27 cellular contexts compared by ENCODE assay signal in the genomic region with DNA sequence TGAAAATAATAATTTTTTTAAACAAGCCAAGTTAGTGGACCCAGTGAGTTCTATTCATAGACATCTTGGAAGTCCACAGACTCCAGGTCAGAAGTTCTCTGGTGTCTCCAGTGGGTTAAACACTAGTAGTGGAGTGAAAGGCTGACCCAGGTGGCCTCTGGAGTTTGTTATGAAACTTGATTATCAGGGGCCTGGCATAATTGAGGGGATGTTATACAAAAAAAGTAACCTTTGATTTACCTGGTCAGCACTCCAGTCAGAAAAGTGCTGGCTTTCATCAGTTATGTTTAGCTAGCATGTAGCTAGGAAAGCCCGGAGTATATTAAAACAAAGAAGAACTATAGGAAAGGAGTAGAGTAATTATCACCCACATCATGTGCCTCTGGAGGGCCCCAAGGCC.
"Had no signal": no experiment of that assay in that cellular context is flagged by ENCODE, and none has a peak within 500 bp of the region (broad histone marks: within the 10 kb centered on the region; RNA-seq: fewer than 3 reads in every experiment).

No MANE protein-coding gene starts in this region.

- H3K4me1 ChIP-seq: colonic mucosa had no signal

- ATAC-seq: activated CD4-positive, alpha-beta T cell treated with anti-CD3 and anti-CD28 coated beads for 36 hours; activated CD8-positive, alpha-beta memory T cell treated with anti-CD3 and anti-CD28 coated beads, Interleukin-2, amount 10 ng/mL, durations not matched to agents 7 days and 5 days; activated CD8-positive, alpha-beta T cell treated with anti-CD3 and anti-CD28 coated beads, Interleukin-2, amount 10 ng/mL, durations not matched to agents 7 days and 5 days; esophagus mucosa; heart left ventricle had no signal

- H3K4me3 Mint-ChIP-seq: activated CD4-positive, alpha-beta memory T cell treated with anti-CD3 and anti-CD28 coated beads for 36 hours; activated CD4-positive, alpha-beta T cell treated with anti-CD3 and anti-CD28 coated beads for 36 hours; activated CD4-positive, alpha-beta T cell treated with anti-CD3 and anti-CD28 coated beads, Interleukin-2, amount 10 ng/mL, durations not matched to agents 24 days and 14 days; activated CD8-positive, alpha-beta memory T cell treated with anti-CD3 and anti-CD28 coated beads, Interleukin-2, amount 10 ng/mL, durations not matched to agents 7 days and 5 days; activated CD8-positive, alpha-beta T cell treated with anti-CD3 and anti-CD28 coated beads, Interleukin-2, amount 10 ng/mL, durations not matched to agents 7 days and 5 days; activated naive CD4-positive, alpha-beta T cell treated with anti-CD3 and anti-CD28 coated beads for 36 hours; activated naive CD8-positive, alpha-beta T cell; activated T-helper 1 cell treated with anti-CD3 and anti-CD28 coated beads, Interleukin-12 subunit alpha, Interleukin-12 subunit beta, Interleukin-2, Interleukin-4 antibody, amounts not matched to agents 30 ng/mL and 10 ng/mL and 1 ng/mL, durations not matched to agents 14 hours and 24 hours and 36 hours; endodermal cell had no signal

- H3K27me3 Mint-ChIP-seq: activated CD4-positive, alpha-beta memory T cell treated with anti-CD3 and anti-CD28 coated beads for 36 hours; activated CD4-positive, alpha-beta T cell treated with anti-CD3 and anti-CD28 coated beads for 36 hours; activated CD4-positive, alpha-beta T cell treated with anti-CD3 and anti-CD28 coated beads, Interleukin-2, amount 10 ng/mL, durations not matched to agents 24 days and 14 days; activated CD8-positive, alpha-beta memory T cell treated with anti-CD3 and anti-CD28 coated beads, Interleukin-2, amount 10 ng/mL, durations not matched to agents 7 days and 5 days; activated naive CD8-positive, alpha-beta T cell had no signal

- H3K9me3 Mint-ChIP-seq: activated CD4-positive, alpha-beta memory T cell treated with anti-CD3 and anti-CD28 coated beads for 36 hours; activated naive CD4-positive, alpha-beta T cell treated with anti-CD3 and anti-CD28 coated beads for 36 hours; activated T-helper 1 cell treated with anti-CD3 and anti-CD28 coated beads, Interleukin-12 subunit alpha, Interleukin-12 subunit beta, Interleukin-2, Interleukin-4 antibody, amounts not matched to agents 30 ng/mL and 10 ng/mL and 1 ng/mL, durations not matched to agents 14 hours and 24 hours and 36 hours; activated T-helper 2 cell treated with anti-CD3 and anti-CD28 coated beads, Interferon-gamma antibody, Interleukin-2, Interleukin-4, amounts not matched to agents 10 μg/mL and 5 μg/mL and 100 μg/mL, durations not matched to agents 14 hours and 24 hours and 36 hours; endodermal cell had no signal

- H3K27me3 ChIP-seq: brain microvascular endothelial cell, colonic mucosa, heart left ventricle had no signal

- DNase-seq: activated CD4-positive, alpha-beta memory T cell treated with anti-CD3 and anti-CD28 coated beads for 36 hours; activated CD4-positive, alpha-beta T cell treated with anti-CD3 and anti-CD28 coated beads for 36 hours; activated CD4-positive, CD25-positive, alpha-beta regulatory T cell; activated CD4-positive, CD25-positive, alpha-beta regulatory T cell treated with anti-CD3 and anti-CD28 coated beads, Interleukin-2, amount 50 U/mL, for 72 hours; activated CD8-positive, alpha-beta memory T cell treated with anti-CD3 and anti-CD28 coated beads, Interleukin-2, amount 10 ng/mL, durations not matched to agents 7 days and 5 days; activated CD8-positive, alpha-beta memory T cell treated with anti-CD3 and anti-CD28 coated beads, Interleukin-2, amount 50 U/mL, for 4 hours; activated CD8-positive, alpha-beta T cell treated with anti-CD3 and anti-CD28 coated beads, Interleukin-2, amount 10 ng/mL, durations not matched to agents 7 days and 5 days; activated effector memory CD4-positive, alpha-beta T cell treated with anti-CD3 and anti-CD28 coated beads, Interleukin-2, amount 50 U/mL, for 16 hours; activated naive CD4-positive, alpha-beta T cell treated with anti-CD3 and anti-CD28 coated beads for 36 hours; activated T-cell treated with anti-CD3 and anti-CD28 coated beads, Interleukin-2, amount 50 U/mL, for 1 hour; activated T-cell treated with anti-CD3 and anti-CD28 coated beads, Interleukin-2, amount 50 U/mL, for 48 hours; amniotic stem cell; anterior cingulate cortex; brain microvascular endothelial cell; central memory CD4-positive, alpha-beta T cell; cerebellar nuclear complex; colonic mucosa; effector CD8-positive, alpha-beta T cell; endodermal cell; foreskin fibroblast; heart left ventricle; T-helper 2 cell had no signal

- H3K27ac Mint-ChIP-seq: activated CD4-positive, alpha-beta memory T cell treated with anti-CD3 and anti-CD28 coated beads for 36 hours; activated CD4-positive, alpha-beta T cell treated with anti-CD3 and anti-CD28 coated beads for 36 hours; activated CD4-positive, alpha-beta T cell treated with anti-CD3 and anti-CD28 coated beads, Interleukin-2, amount 10 ng/mL, durations not matched to agents 24 days and 14 days; activated CD8-positive, alpha-beta memory T cell treated with anti-CD3 and anti-CD28 coated beads, Interleukin-2, amount 10 ng/mL, durations not matched to agents 7 days and 5 days; activated CD8-positive, alpha-beta T cell treated with anti-CD3 and anti-CD28 coated beads, Interleukin-2, amount 10 ng/mL, durations not matched to agents 7 days and 5 days; activated naive CD4-positive, alpha-beta T cell treated with anti-CD3 and anti-CD28 coated beads for 36 hours; activated T-helper 1 cell treated with anti-CD3 and anti-CD28 coated beads, Interleukin-12 subunit alpha, Interleukin-12 subunit beta, Interleukin-2, Interleukin-4 antibody, amounts not matched to agents 30 ng/mL and 10 ng/mL and 1 ng/mL, durations not matched to agents 14 hours and 24 hours and 36 hours; activated T-helper 2 cell treated with anti-CD3 and anti-CD28 coated beads, Interferon-gamma antibody, Interleukin-2, Interleukin-4, amounts not matched to agents 10 μg/mL and 5 μg/mL and 100 μg/mL, durations not matched to agents 14 hours and 24 hours and 36 hours; endodermal cell had no signal

- H3K36me3 ChIP-seq: brain microvascular endothelial cell, colonic mucosa, heart left ventricle had no signal

- H3K9me3 ChIP-seq: colonic mucosa, heart left ventricle had no signal

- H3K27ac ChIP-seq: brain microvascular endothelial cell, colonic mucosa, heart left ventricle had no signal

- H3K4me3 ChIP-seq: colonic mucosa, heart left ventricle had no signal
